Comparison of ENCODE assay signal across 32 cellular contexts in the genomic region with DNA sequence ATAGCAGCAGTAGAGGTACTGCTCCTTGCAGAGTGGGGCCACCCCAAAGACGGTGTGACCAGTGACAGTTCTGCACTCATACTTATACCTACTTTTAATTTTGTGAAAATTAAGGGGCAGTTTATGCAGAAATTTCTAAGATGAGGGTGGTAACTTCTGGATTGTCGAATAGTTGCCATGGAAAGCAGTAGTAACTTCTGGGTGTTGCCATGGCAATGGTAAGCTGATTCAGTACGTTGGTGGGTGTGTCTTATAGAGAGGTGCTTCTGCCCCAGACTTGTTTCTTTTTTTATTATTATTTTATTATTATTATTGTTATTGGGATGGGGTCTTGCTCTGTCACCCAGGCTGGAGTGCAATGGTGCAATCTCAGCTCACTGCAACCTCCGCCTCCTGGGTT.
"Had no signal": no experiment of that assay in that cellular context is flagged by ENCODE, and none has a peak within 500 bp of the region (broad histone marks: within the 10 kb centered on the region; RNA-seq: fewer than 3 reads in every experiment).

No MANE protein-coding gene starts in this region.

- H3K27me3 ChIP-seq: ascending aorta, cardiac muscle cell had no signal

- H3K36me3 ChIP-seq: ascending aorta, cardiac muscle cell had no signal

- H3K27ac ChIP-seq: ascending aorta, cardiac muscle cell, VCaP had no signal

- H3K9me3 Mint-ChIP-seq: activated B cell treated with CpG ODN at 0.5 μM for 24 hours; activated CD4-positive, alpha-beta T cell treated with anti-CD3 and anti-CD28 coated beads, Interleukin-2, amount 10 ng/mL, durations not matched to agents 24 days and 14 days; activated CD8-positive, alpha-beta T cell treated with anti-CD3 and anti-CD28 coated beads for 36 hours; activated naive CD4-positive, alpha-beta T cell treated with anti-CD3 and anti-CD28 coated beads, Interleukin-2, amount 10 ng/mL, durations not matched to agents 7 days and 5 days; activated naive CD8-positive, alpha-beta T cell treated with anti-CD3 and anti-CD28 coated beads, Interleukin-2, amount 10 ng/mL, durations not matched to agents 7 days and 5 days; activated naive CD8-positive, alpha-beta T cell treated with anti-CD3 and anti-CD28 coated beads, Interleukin-2, amount 50 U/mL, for 24 hours; activated T-cell treated with anti-CD3 and anti-CD28 coated beads, Interleukin-2, amount 50 U/mL, for 24 hours; activated T-helper 2 cell treated with anti-CD3 and anti-CD28 coated beads, Interferon-gamma antibody, Interleukin-2, Interleukin-4, amounts not matched to agents 10 μg/mL and 5 μg/mL and 100 μg/mL, durations not matched to agents 14 hours and 24 hours and 36 hours; T-helper 1 cell treated with Interleukin-12 subunit alpha and Interleukin-12 subunit beta and Interleukin-4 antibody, amounts not matched to agents 30 μg/mL and 1 μg/mL, for 36 hours; T-helper 2 cell treated with Interferon-gamma antibody and Interleukin-4, amounts not matched to agents 5 μg/mL and 100 μg/mL, for 36 hours had no signal

- H3K27me3 Mint-ChIP-seq: activated B cell treated with CpG ODN at 0.5 μM for 24 hours; activated CD4-positive, alpha-beta memory T cell treated with anti-CD3 and anti-CD28 coated beads for 36 hours; activated CD4-positive, alpha-beta T cell treated with anti-CD3 and anti-CD28 coated beads, Interleukin-2, amount 10 ng/mL, durations not matched to agents 24 days and 14 days; activated naive CD4-positive, alpha-beta T cell treated with anti-CD3 and anti-CD28 coated beads, Interleukin-2, amount 10 ng/mL, durations not matched to agents 7 days and 5 days; activated naive CD8-positive, alpha-beta T cell; activated naive CD8-positive, alpha-beta T cell treated with anti-CD3 and anti-CD28 coated beads, Interleukin-2, amount 50 U/mL, for 24 hours; activated T-cell treated with anti-CD3 and anti-CD28 coated beads, Interleukin-2, amount 50 U/mL, for 24 hours; brain; central memory CD8-positive, alpha-beta T cell had no signal

- H3K4me1 Mint-ChIP-seq: activated B cell treated with CpG ODN at 0.5 μM for 24 hours; activated CD4-positive, alpha-beta T cell treated with anti-CD3 and anti-CD28 coated beads, Interleukin-2, amount 10 ng/mL, durations not matched to agents 24 days and 14 days; activated naive CD4-positive, alpha-beta T cell treated with anti-CD3 and anti-CD28 coated beads, Interleukin-2, amount 10 ng/mL, durations not matched to agents 7 days and 5 days; activated naive CD4-positive, alpha-beta T cell treated with anti-CD3 and anti-CD28 coated beads, Interleukin-2, amount 50 U/mL, for 24 hours; activated naive CD8-positive, alpha-beta T cell treated with anti-CD3 and anti-CD28 coated beads, Interleukin-2, amount 10 ng/mL, durations not matched to agents 7 days and 5 days; activated naive CD8-positive, alpha-beta T cell treated with anti-CD3 and anti-CD28 coated beads, Interleukin-2, amount 50 U/mL, for 24 hours; brain; central memory CD8-positive, alpha-beta T cell had no signal

- H3K4me3 ChIP-seq: ascending aorta, cardiac muscle cell had no signal

- FAIRE-seq: bronchial epithelial cell, TTC549 had no signal

- ATAC-seq: activated CD8-positive, alpha-beta T cell treated with anti-CD3 and anti-CD28 coated beads for 36 hours; activated naive CD8-positive, alpha-beta T cell treated with anti-CD3 and anti-CD28 coated beads, Interleukin-2, amount 50 U/mL, for 24 hours had no signal

- H3K36me3 Mint-ChIP-seq: activated CD4-positive, alpha-beta memory T cell treated with anti-CD3 and anti-CD28 coated beads for 36 hours; activated naive CD4-positive, alpha-beta T cell treated with anti-CD3 and anti-CD28 coated beads, Interleukin-2, amount 10 ng/mL, durations not matched to agents 7 days and 5 days; activated naive CD4-positive, alpha-beta T cell treated with anti-CD3 and anti-CD28 coated beads, Interleukin-2, amount 50 U/mL, for 24 hours; activated naive CD8-positive, alpha-beta T cell; activated naive CD8-positive, alpha-beta T cell treated with anti-CD3 and anti-CD28 coated beads, Interleukin-2, amount 10 ng/mL, durations not matched to agents 7 days and 5 days; brain had no signal

- H3K4me3 Mint-ChIP-seq: activated B cell treated with CpG ODN at 0.5 μM for 24 hours; activated CD4-positive, alpha-beta memory T cell treated with anti-CD3 and anti-CD28 coated beads for 36 hours; activated CD4-positive, alpha-beta T cell treated with anti-CD3 and anti-CD28 coated beads, Interleukin-2, amount 10 ng/mL, durations not matched to agents 24 days and 14 days; activated CD8-positive, alpha-beta T cell treated with anti-CD3 and anti-CD28 coated beads for 36 hours; activated naive CD4-positive, alpha-beta T cell treated with anti-CD3 and anti-CD28 coated beads, Interleukin-2, amount 10 ng/mL, durations not matched to agents 7 days and 5 days; activated naive CD4-positive, alpha-beta T cell treated with anti-CD3 and anti-CD28 coated beads, Interleukin-2, amount 50 U/mL, for 24 hours; activated naive CD8-positive, alpha-beta T cell; activated naive CD8-positive, alpha-beta T cell treated with anti-CD3 and anti-CD28 coated beads, Interleukin-2, amount 10 ng/mL, durations not matched to agents 7 days and 5 days; activated naive CD8-positive, alpha-beta T cell treated with anti-CD3 and anti-CD28 coated beads, Interleukin-2, amount 50 U/mL, for 24 hours; activated T-cell treated with anti-CD3 and anti-CD28 coated beads, Interleukin-2, amount 50 U/mL, for 24 hours; brain; central memory CD8-positive, alpha-beta T cell; T-helper 1 cell treated with Interleukin-12 subunit alpha and Interleukin-12 subunit beta and Interleukin-4 antibody, amounts not matched to agents 30 μg/mL and 1 μg/mL, for 36 hours; T-helper 2 cell treated with Interferon-gamma antibody and Interleukin-4, amounts not matched to agents 5 μg/mL and 100 μg/mL, for 36 hours had no signal

- H3K27ac Mint-ChIP-seq: activated B cell treated with CpG ODN at 0.5 μM for 24 hours; activated CD4-positive, alpha-beta memory T cell treated with anti-CD3 and anti-CD28 coated beads for 36 hours; activated CD4-positive, alpha-beta T cell treated with anti-CD3 and anti-CD28 coated beads, Interleukin-2, amount 10 ng/mL, durations not matched to agents 24 days and 14 days; activated CD8-positive, alpha-beta T cell treated with anti-CD3 and anti-CD28 coated beads for 36 hours; activated naive CD4-positive, alpha-beta T cell treated with anti-CD3 and anti-CD28 coated beads, Interleukin-2, amount 10 ng/mL, durations not matched to agents 7 days and 5 days; activated naive CD4-positive, alpha-beta T cell treated with anti-CD3 and anti-CD28 coated beads, Interleukin-2, amount 50 U/mL, for 24 hours; activated naive CD8-positive, alpha-beta T cell; activated naive CD8-positive, alpha-beta T cell treated with anti-CD3 and anti-CD28 coated beads, Interleukin-2, amount 10 ng/mL, durations not matched to agents 7 days and 5 days; activated naive CD8-positive, alpha-beta T cell treated with anti-CD3 and anti-CD28 coated beads, Interleukin-2, amount 50 U/mL, for 24 hours; activated T-cell treated with anti-CD3 and anti-CD28 coated beads, Interleukin-2, amount 50 U/mL, for 24 hours; activated T-helper 2 cell treated with anti-CD3 and anti-CD28 coated beads, Interferon-gamma antibody, Interleukin-2, Interleukin-4, amounts not matched to agents 10 μg/mL and 5 μg/mL and 100 μg/mL, durations not matched to agents 14 hours and 24 hours and 36 hours; brain; T-helper 1 cell treated with Interleukin-12 subunit alpha and Interleukin-12 subunit beta and Interleukin-4 antibody, amounts not matched to agents 30 μg/mL and 1 μg/mL, for 36 hours; T-helper 2 cell treated with Interferon-gamma antibody and Interleukin-4, amounts not matched to agents 5 μg/mL and 100 μg/mL, for 36 hours had no signal

- H3K4me1 ChIP-seq: ascending aorta had no signal

- DNase-seq: activated B cell treated with CpG ODN at 0.5 μM for 24 hours; activated CD4-positive, alpha-beta memory T cell treated with anti-CD3 and anti-CD28 coated beads for 36 hours; activated CD4-positive, alpha-beta T cell treated with anti-CD3 and anti-CD28 coated beads for 4 hours; activated CD4-positive, alpha-beta T cell treated with anti-CD3 and anti-CD28 coated beads, Interleukin-2, amount 10 ng/mL, durations not matched to agents 24 days and 14 days; activated CD4-positive, alpha-beta T cell treated with anti-CD3 and anti-CD28 coated beads, Interleukin-2, amount 50 U/mL, for 1 hour; activated CD4-positive, alpha-beta T cell treated with anti-CD3 and anti-CD28 coated beads, Interleukin-2, amount 50 U/mL, for 4 hours; activated CD4-positive, CD25-positive, alpha-beta regulatory T cell treated with anti-CD3 and anti-CD28 coated beads, Interleukin-2, amount 50 U/mL, for 72 hours; activated CD8-positive, alpha-beta memory T cell treated with anti-CD3 and anti-CD28 coated beads, Interleukin-2, amount 50 U/mL, for 48 hours; activated CD8-positive, alpha-beta T cell treated with anti-CD3 and anti-CD28 coated beads for 36 hours; activated effector memory CD4-positive, alpha-beta T cell treated with Interleukin-2 at 50 U/mL for 16 hours; activated gamma-delta T cell; activated naive CD4-positive, alpha-beta T cell treated with anti-CD3 and anti-CD28 coated beads, Interleukin-2, amount 10 ng/mL, durations not matched to agents 7 days and 5 days; activated naive CD4-positive, alpha-beta T cell treated with Interleukin-2 at 50 U/mL for 16 hours; activated naive CD8-positive, alpha-beta T cell treated with anti-CD3 and anti-CD28 coated beads, Interleukin-2, amount 10 ng/mL, durations not matched to agents 7 days and 5 days; activated naive CD8-positive, alpha-beta T cell treated with anti-CD3 and anti-CD28 coated beads, Interleukin-2, amount 50 U/mL, for 24 hours; activated T-cell treated with anti-CD3 and anti-CD28 coated beads, Interleukin-2, amount 50 U/mL, for 24 hours; activated T-cell treated with anti-CD3 and anti-CD28 coated beads, Interleukin-2, amount 50 U/mL, for 48 hours; cerebellar nuclear complex; T-helper 2 cell; T-helper 9 cell had no signal

- H3K9me3 ChIP-seq: ascending aorta had no signal
